ENCODE assay signal across 8 cellular contexts in genomic region chr11:10490398-10491232, GRCh38. TPM values are rescaled to one million over a fixed set of nuclear protein-coding genes. Genes with fewer than 3 reads are reported as not detected.
A peak's percentile ranks its signal among the peaks of the same experiment; 100 is the strongest.
DNase-seq lines count a peak whose midpoint lies in the region; ATAC-seq and TF ChIP-seq lines count a peak whose summit lies in the region.

No MANE protein-coding gene starts in this region.

- peaks cover 37% of the 10 kb centered on the region for H3K36me3 ChIP-seq in adipocyte (ENCODE audit: control insufficient read depth, insufficient read depth, low read length, severe bottlenecking)
- peaks cover 0 to 38% of the 10 kb centered on the region in 2 donors for H3K36me3 ChIP-seq in psoas muscle (ENCODE audit: insufficient read depth in 1 of 2, low read depth in 1 of 2)

- H3K4me3 Mint-ChIP-seq in T-helper 2 cell treated with Interferon-gamma antibody and Interleukin-4, amounts not matched to agents 5 μg/mL and 100 μg/mL, for 36 hours, result no peak overlapping the region

- H3K27ac Mint-ChIP-seq in T-helper 2 cell treated with Interferon-gamma antibody and Interleukin-4, amounts not matched to agents 5 μg/mL and 100 μg/mL, for 36 hours, result no peak overlapping the region

- H3K9me3 Mint-ChIP-seq in T-helper 2 cell treated with Interferon-gamma antibody and Interleukin-4, amounts not matched to agents 5 μg/mL and 100 μg/mL, for 36 hours, result no peaks in the 10 kb centered on the region

- intact Hi-C loops in Right ventricle myocardium superior (cut with DNase I) (no loop called here), psoas muscle (cut with DNase I) (loop anchor here (2.0 to 5.0 kb wide), 2 partner anchors 36 to 83 kb away; partner anchors contain the start of gene AMPD3 (in 1 of the 2))

- H3K27me3 ChIP-seq in adipocyte (replicated peaks; ENCODE audit: control insufficient read depth, insufficient read depth, low read length) (no peaks in the 10 kb centered on the region), psoas muscle (ENCODE audit: insufficient read depth in 3 of 3, low read length in 2 of 3) (no peaks in the 10 kb centered on the region)

- ATAC-seq in Right ventricle myocardium superior (ENCODE audit: poor library complexity), result peak; percentile 86
- ATAC-seq in psoas muscle, result peak; percentile 91 to 96 (median 94)
- no peak for ATAC-seq in GM19397 (IDR thresholded peaks at IDR 0.05; ENCODE audit: unreplicated experiment)

- 20 to 27% (median 21%) methylated on average over 13 of the region's 13 CpGs for whole genome bisulfite sequencing in psoas muscle, 3 donors

- peaks cover 9% of the 10 kb centered on the region for H3K4me1 Mint-ChIP-seq in T-helper 2 cell treated with Interferon-gamma antibody and Interleukin-4, amounts not matched to agents 5 μg/mL and 100 μg/mL, for 36 hours (ENCODE audit: low read depth)

- H3K4me1 ChIP-seq in adipocyte (ENCODE audit: control insufficient read depth, insufficient read depth, low read length) (peaks cover 25% of the 10 kb centered on the region), psoas muscle (peaks cover 32% of the 10 kb centered on the region)

- no peaks in the 10 kb centered on the region for H3K9me3 ChIP-seq in adipocyte (ENCODE audit: control insufficient read depth, low read length)
- H3K9me3 ChIP-seq in psoas muscle, result no peaks in the 10 kb centered on the region

- H3K36me3 Mint-ChIP-seq in T-helper 2 cell treated with Interferon-gamma antibody and Interleukin-4, amounts not matched to agents 5 μg/mL and 100 μg/mL, for 36 hours (ENCODE audit: low read depth), result peaks cover 40% of the 10 kb centered on the region

- peak overlapping the region; percentile 85 for H3K27ac ChIP-seq in psoas muscle

- TF ChIP-seq CTCF in HFF-Myc (IDR thresholded peaks at IDR 0.05; ENCODE audit: low read depth, low read length, missing control alignments) (no peak), psoas muscle (IDR thresholded peaks at IDR 0.05) (no peak)

- H3K27me3 Mint-ChIP-seq in T-helper 2 cell treated with Interferon-gamma antibody and Interleukin-4, amounts not matched to agents 5 μg/mL and 100 μg/mL, for 36 hours (ENCODE audit: low read depth), result no peaks in the 10 kb centered on the region

- H3K4me3 ChIP-seq in HFF-Myc (replicated peaks; ENCODE audit: low read depth, low read length), result no peak overlapping the region
- H3K4me3 ChIP-seq in adipocyte (ENCODE audit: low read length), result no peak overlapping the region
- H3K4me3 ChIP-seq in psoas muscle, result peak overlapping the region; percentile 18

- DNase-seq in HFF-Myc (ENCODE audit: extremely low read depth, low read depth) (peak; percentile 83), adipocyte (ENCODE audit: low read depth) (peak; percentile 84), Right ventricle myocardium superior (peak; percentile 76), psoas muscle (peak; percentile 84 to 93), NCI-H446 treated with DMSO at 0.1 percent for 48 hours (lab: John Stamatoyannopoulos, UW) (no peak)
- DNase-seq in T-helper 2 cell treated with Interferon-gamma antibody and Interleukin-4, amounts not matched to agents 5 μg/mL and 100 μg/mL, for 36 hours (ENCODE audit: low spot score), result no peak
- DNase-seq in stimulated activated CD4-positive, alpha-beta T cell treated with anti-CD3 and anti-CD28 coated beads, Interleukin-12 subunit alpha, Interleukin-12 subunit beta, amount 100 ng/mL, for 4 hours, result no peak

- peak overlapping the region; percentile 58 for H3K9ac ChIP-seq in adipocyte (ENCODE audit: low read length)

RNA-seq across cellular contexts. Expression of gene AMPD3, which starts 35.6 kb away (rescaled TPM):
- 2.6 TPM for total RNA-seq in Right ventricle myocardium superior
- total RNA-seq in psoas muscle, result 100 to 1,000 TPM in 3 of 4 donors, 10 to 100 TPM in 1; 45.4 to 120 (median 110) TPM
- polyA plus RNA-seq in psoas muscle, result 10 to 100 TPM; 23.5 to 67.7 (median 57.9) TPM

RNA-seq across cellular contexts. Expression of gene RNF141, which starts 50.4 kb away (rescaled TPM):
- total RNA-seq in Right ventricle myocardium superior (41.4 TPM), psoas muscle (10 to 100 TPM; 16.6 to 42.2 (median 36.1) TPM)
- 10 to 100 TPM in 2 of 3 donors, 1 to 10 TPM in 1; 5.0 to 13.7 (median 11.7) TPM for polyA plus RNA-seq in psoas muscle

Comparison
In these comparisons a context has a peak if more than half of its experiments do, and no peak if none do; other contexts are left out.
1. DNase-seq: peak in HFF-Myc (single experiment), adipocyte (single experiment), Right ventricle myocardium superior (single experiment) and psoas muscle (2 of 2); none in T-helper 2 cell treated with Interferon-gamma antibody and Interleukin-4, amounts not matched to agents 5 μg/mL and 100 μg/mL, for 36 hours (single experiment), NCI-H446 treated with DMSO at 0.1 percent for 48 hours (single experiment) and stimulated activated CD4-positive, alpha-beta T cell treated with anti-CD3 and anti-CD28 coated beads, Interleukin-12 subunit alpha, Interleukin-12 subunit beta, amount 100 ng/mL, for 4 hours (single experiment).
2. RNA of gene AMPD3, which starts 35.6 kb away (total RNA-seq): 45.4 to 120 TPM in psoas muscle; 2.6 TPM in Right ventricle myocardium superior (single experiment); every median in the first group is over 10 times any median in the second.